9 cellular contexts compared by ENCODE assay signal in genomic region chr6:147508871-147509608, GRCh38. TPM values are rescaled to one million over a fixed set of nuclear protein-coding genes. Genes with fewer than 3 reads are reported as not detected.
A peak's percentile ranks its signal among the peaks of the same experiment; 100 is the strongest.
DNase-seq lines count a peak whose midpoint lies in the region; ATAC-seq and TF ChIP-seq lines count a peak whose summit lies in the region.
"Had no signal": no experiment of that assay in that cellular context is flagged by ENCODE, and none has a peak within 500 bp of the region (broad histone marks: within the 10 kb centered on the region; RNA-seq: fewer than 3 reads in every experiment).

No MANE protein-coding gene starts in this region.

- peak overlapping the region; percentile 53 for H3K27ac ChIP-seq in HCT116 (ENCODE audit: low read depth, low read length)
- no peak overlapping the region for H3K27ac ChIP-seq in iPS-20b (ENCODE audit: low read length)

- no peaks in the 10 kb centered on the region for H4K20me1 ChIP-seq in HCT116 (ENCODE audit: insufficient read depth)

- no peak for TF ChIP-seq RAD21 in HCT116 (IDR thresholded peaks at IDR 0.05; ENCODE audit: low read depth)

- intact Hi-C loops in Calu3 (cut with micrococcal nuclease; ENCODE audit: unreplicated experiment) = loop anchor here (10.0 kb wide), 2 partner anchors 466 to 956 kb away; no protein-coding TSS in a partner anchor
- intact Hi-C loops in HCT116 (cut with micrococcal nuclease) = loop anchor here (1.0 to 5.0 kb wide), 2 partner anchors 34 to 953 kb away; no protein-coding TSS in a partner anchor

- H3K27me3 Mint-ChIP-seq in Calu3 (ENCODE audit: unreplicated experiment) = peaks cover 27% of the 10 kb centered on the region
- H3K27me3 Mint-ChIP-seq in activated naive CD8-positive, alpha-beta T cell treated with anti-CD3 and anti-CD28 coated beads, Interleukin-2, amount 10 ng/mL, durations not matched to agents 7 days and 5 days = peaks cover 59% of the 10 kb centered on the region
- peaks cover 63% of the 10 kb centered on the region for H3K27me3 Mint-ChIP-seq in stimulated activated memory B cell treated with anti-CD40 and anti-IgM and Interleukin-4, amounts not matched to agents 10 μg/mL and 1 μg/mL and 100 μg/mL, for 72 hours

- POLR2A ChIA-PET in HCT116 (lab: Charles Lee) = no interaction called here
- POLR2A ChIA-PET in activated naive CD8-positive, alpha-beta T cell treated with anti-CD3 and anti-CD28 coated beads, Interleukin-2, amount 10 ng/mL, durations not matched to agents 7 days and 5 days (lab: Charles Lee) = no interaction called here

- peak overlapping the region; percentile 85 for H2AFZ ChIP-seq in HCT116 (ENCODE audit: low read depth, low read length, poor library complexity, severe bottlenecking)

- peak overlapping the region; percentile 89 for H3K4me3 Mint-ChIP-seq in Calu3 (ENCODE audit: low read depth, unreplicated experiment)
- peak overlapping the region; percentile 68 for H3K4me3 Mint-ChIP-seq in activated naive CD8-positive, alpha-beta T cell treated with anti-CD3 and anti-CD28 coated beads, Interleukin-2, amount 10 ng/mL, durations not matched to agents 7 days and 5 days
- H3K4me3 Mint-ChIP-seq in stimulated activated memory B cell treated with anti-CD40 and anti-IgM and Interleukin-4, amounts not matched to agents 10 μg/mL and 1 μg/mL and 100 μg/mL, for 72 hours = peak overlapping the region; percentile 72

- no peak overlapping the region for H3K27ac Mint-ChIP-seq in Calu3 (ENCODE audit: unreplicated experiment)
- no peak overlapping the region for H3K27ac Mint-ChIP-seq in activated naive CD8-positive, alpha-beta T cell treated with anti-CD3 and anti-CD28 coated beads, Interleukin-2, amount 10 ng/mL, durations not matched to agents 7 days and 5 days
- H3K27ac Mint-ChIP-seq in stimulated activated memory B cell treated with anti-CD40 and anti-IgM and Interleukin-4, amounts not matched to agents 10 μg/mL and 1 μg/mL and 100 μg/mL, for 72 hours = no peak overlapping the region

- H3K4me1 ChIP-seq in HCT116 (ENCODE audit: control insufficient read depth in 1 of 2, insufficient read depth in 2 of 2, low read length in 2 of 2) = peaks cover 5 to 29% of the 10 kb centered on the region in 2 experiments
- H3K4me1 ChIP-seq in iPS-20b (ENCODE audit: insufficient read depth, low read length) = peaks cover under 1% of the 10 kb centered on the region; the same call in 1 of the 2 replicates

- no peak for TF ChIP-seq POLR2A in HCT116 (IDR thresholded peaks at IDR 0.05; ENCODE audit: borderline replicate concordance, extremely low read depth, insufficient read depth, insufficient read length)

- H3K9me3 ChIP-seq in HCT116 (ENCODE audit: control insufficient read depth in 1 of 2, insufficient read depth in 1 of 2, low read depth in 1 of 2, low read length in 2 of 2) (no peaks in the 10 kb centered on the region), iPS-20b (ENCODE audit: insufficient read depth, low read depth, low read length) (no peaks in the 10 kb centered on the region)

- peaks cover 13% of the 10 kb centered on the region; the same call in 1 of the 2 replicates for H3K79me2 ChIP-seq in HCT116 (ENCODE audit: insufficient read depth, low read length)

- RAD21 ChIA-PET in HCT116 (lab: Charles Lee; ENCODE audit: low non-redundant PET in 1 of 2, low total read pairs in 2 of 2, uncharacterized antibody in 2 of 2, unreplicated experiment in 2 of 2) = no interaction called here

- H3K27me3 ChIP-seq in HCT116 (ENCODE audit: insufficient read depth, low read length) (no peaks in the 10 kb centered on the region), iPS-20b (ENCODE audit: insufficient read depth, low read length) (peaks cover 100% of the 10 kb centered on the region)

- peaks cover 19% of the 10 kb centered on the region for H3K4me1 Mint-ChIP-seq in Calu3 (ENCODE audit: low read depth, unreplicated experiment)
- H3K4me1 Mint-ChIP-seq in activated naive CD8-positive, alpha-beta T cell treated with anti-CD3 and anti-CD28 coated beads, Interleukin-2, amount 10 ng/mL, durations not matched to agents 7 days and 5 days = peaks cover 4% of the 10 kb centered on the region
- peaks cover 36% of the 10 kb centered on the region for H3K4me1 Mint-ChIP-seq in stimulated activated memory B cell treated with anti-CD40 and anti-IgM and Interleukin-4, amounts not matched to agents 10 μg/mL and 1 μg/mL and 100 μg/mL, for 72 hours

- BruUV-seq in Calu3 (replicated peaks; lab: Mats Ljungman, UMichigan) = no TSS peak
- BruUV-seq in HCT116 (replicated peaks; lab: Mats Ljungman, UMichigan) = no TSS peak

- CTCF ChIA-PET in Calu3 (lab: Charles Lee) = no interaction called here
- CTCF ChIA-PET in HCT116 (lab: Charles Lee) = interaction anchor here (1.0 to 3.2 kb wide), 3 partner anchors 657 to 671 kb away, joined by 5 to 20 read pairs (median 13); no protein-coding TSS in a partner anchor

- H3K36me3 ChIP-seq in HCT116 (ENCODE audit: control insufficient read depth in 1 of 2, insufficient read depth in 2 of 2, low read length in 2 of 2) = no peaks in the 10 kb centered on the region
- no peaks in the 10 kb centered on the region for H3K36me3 ChIP-seq in iPS-20b (ENCODE audit: insufficient read depth, low read depth, low read length)

- TF ChIP-seq CTCF in Calu3 (IDR thresholded peaks at IDR 0.05; ENCODE audit: unreplicated experiment) = no peak
- 0 out of 6 replicates have a peak, but pooled peaks of 1 of the 3 experiments have one; percentile 1 for TF ChIP-seq CTCF in HCT116 (IDR thresholded peaks at IDR 0.05 in 2 of 3, conservative IDR thresholded peaks at IDR 0.05 in 1 of 3; ENCODE audit: borderline replicate concordance in 1 of 3, insufficient read depth in 1 of 3, low read depth in 2 of 3, low read length in 2 of 3)

- H3K4me2 ChIP-seq in HCT116 (ENCODE audit: low read length) = peak overlapping the region; percentile 99

- H3K9me3 Mint-ChIP-seq in Calu3 (ENCODE audit: low read depth, unreplicated experiment) = no peaks in the 10 kb centered on the region
- H3K9me3 Mint-ChIP-seq in activated naive CD8-positive, alpha-beta T cell treated with anti-CD3 and anti-CD28 coated beads, Interleukin-2, amount 10 ng/mL, durations not matched to agents 7 days and 5 days = no peaks in the 10 kb centered on the region
- no peaks in the 10 kb centered on the region for H3K9me3 Mint-ChIP-seq in stimulated activated memory B cell treated with anti-CD40 and anti-IgM and Interleukin-4, amounts not matched to agents 10 μg/mL and 1 μg/mL and 100 μg/mL, for 72 hours

- DNase-seq in Calu3 (no peak), HCT116 (ENCODE audit: low read depth, low spot score) (no peak), COLO829 (ENCODE audit: low spot score) (no peak), SHP77 (lab: John Stamatoyannopoulos, UW) (no peak), SHP77 treated with DMSO at 0.1 percent for 48 hours (lab: John Stamatoyannopoulos, UW) (no peak)
- peak; percentile 28 for DNase-seq in activated naive CD8-positive, alpha-beta T cell treated with anti-CD3 and anti-CD28 coated beads, Interleukin-2, amount 10 ng/mL, durations not matched to agents 7 days and 5 days

- no peaks in the 10 kb centered on the region for H3K9me2 ChIP-seq in HCT116 (ENCODE audit: insufficient read depth)

- peak overlapping the region; percentile 53 for H3K9ac ChIP-seq in HCT116 (ENCODE audit: low read length)
- H3K9ac ChIP-seq in iPS-20b (ENCODE audit: low read depth, low read length) = 0 out of 2 replicates have a peak overlapping the region, but pooled peaks have one; percentile 39

- peaks cover 13% of the 10 kb centered on the region for H3K36me3 Mint-ChIP-seq in Calu3 (ENCODE audit: insufficient read depth, unreplicated experiment)
- no peaks in the 10 kb centered on the region for H3K36me3 Mint-ChIP-seq in activated naive CD8-positive, alpha-beta T cell treated with anti-CD3 and anti-CD28 coated beads, Interleukin-2, amount 10 ng/mL, durations not matched to agents 7 days and 5 days
- H3K36me3 Mint-ChIP-seq in stimulated activated memory B cell treated with anti-CD40 and anti-IgM and Interleukin-4, amounts not matched to agents 10 μg/mL and 1 μg/mL and 100 μg/mL, for 72 hours = no peaks in the 10 kb centered on the region

- ATAC-seq in HCT116 = peak; percentile 31
- no peak for ATAC-seq in activated naive CD8-positive, alpha-beta T cell treated with anti-CD3 and anti-CD28 coated beads, Interleukin-2, amount 10 ng/mL, durations not matched to agents 7 days and 5 days (ENCODE audit: low read depth)
- no peak for ATAC-seq in stimulated activated memory B cell treated with anti-CD40 and anti-IgM and Interleukin-4, amounts not matched to agents 10 μg/mL and 1 μg/mL and 100 μg/mL, for 72 hours

- H3K4me3 ChIP-seq in HCT116 (replicated peaks in 1 of 2; ENCODE audit: low read depth in 1 of 2, low read length in 2 of 2) = peak overlapping the region; percentile 82 to 90
- peak overlapping the region; percentile 74 for H3K4me3 ChIP-seq in iPS-20b (ENCODE audit: low read length)

TF ChIP-seq in HCT116, 20 proteins besides CTCF, POLR2A, EP300 and RAD21 (continues in another document):
- no peak for TF ChIP-seq MAX (IDR thresholded peaks at IDR 0.05)
- TF ChIP-seq ZBTB33 (IDR thresholded peaks at IDR 0.05; ENCODE audit: extremely low read depth, insufficient replicate concordance, low read length) = no peak
- TF ChIP-seq SIN3A (IDR thresholded peaks at IDR 0.05; ENCODE audit: low read depth) = no peak
- no peak for TF ChIP-seq ATF3 (IDR thresholded peaks at IDR 0.05)
- no peak for TF ChIP-seq EZH2phosphoT487 (IDR thresholded peaks at IDR 0.05; ENCODE audit: borderline replicate concordance)
- no peak for TF ChIP-seq JUND (IDR thresholded peaks at IDR 0.05)
- TF ChIP-seq ZNF274 (IDR thresholded peaks at IDR 0.05; ENCODE audit: low read depth, low read length) = no peak

RNA-seq across cellular contexts. Expression of gene SAMD5, which starts 0.6 kb away (rescaled TPM):
- total RNA-seq in Calu3 (2022) (0.76 TPM in 1 of 2 replicates, not detected in the other), HCT116 (2021; ENCODE audit: unreplicated experiment) (4.0 TPM)
- 0.45 and 0.78 TPM in 2 replicates for polyA plus RNA-seq in HCT116 (2012)
- not detected for total RNA-seq in activated naive CD8-positive, alpha-beta T cell treated with anti-CD3 and anti-CD28 coated beads, Interleukin-2, amount 10 ng/mL, durations not matched to agents 7 days and 5 days
- total RNA-seq: mononuclear cell had no signal
